In the genomic region with DNA sequence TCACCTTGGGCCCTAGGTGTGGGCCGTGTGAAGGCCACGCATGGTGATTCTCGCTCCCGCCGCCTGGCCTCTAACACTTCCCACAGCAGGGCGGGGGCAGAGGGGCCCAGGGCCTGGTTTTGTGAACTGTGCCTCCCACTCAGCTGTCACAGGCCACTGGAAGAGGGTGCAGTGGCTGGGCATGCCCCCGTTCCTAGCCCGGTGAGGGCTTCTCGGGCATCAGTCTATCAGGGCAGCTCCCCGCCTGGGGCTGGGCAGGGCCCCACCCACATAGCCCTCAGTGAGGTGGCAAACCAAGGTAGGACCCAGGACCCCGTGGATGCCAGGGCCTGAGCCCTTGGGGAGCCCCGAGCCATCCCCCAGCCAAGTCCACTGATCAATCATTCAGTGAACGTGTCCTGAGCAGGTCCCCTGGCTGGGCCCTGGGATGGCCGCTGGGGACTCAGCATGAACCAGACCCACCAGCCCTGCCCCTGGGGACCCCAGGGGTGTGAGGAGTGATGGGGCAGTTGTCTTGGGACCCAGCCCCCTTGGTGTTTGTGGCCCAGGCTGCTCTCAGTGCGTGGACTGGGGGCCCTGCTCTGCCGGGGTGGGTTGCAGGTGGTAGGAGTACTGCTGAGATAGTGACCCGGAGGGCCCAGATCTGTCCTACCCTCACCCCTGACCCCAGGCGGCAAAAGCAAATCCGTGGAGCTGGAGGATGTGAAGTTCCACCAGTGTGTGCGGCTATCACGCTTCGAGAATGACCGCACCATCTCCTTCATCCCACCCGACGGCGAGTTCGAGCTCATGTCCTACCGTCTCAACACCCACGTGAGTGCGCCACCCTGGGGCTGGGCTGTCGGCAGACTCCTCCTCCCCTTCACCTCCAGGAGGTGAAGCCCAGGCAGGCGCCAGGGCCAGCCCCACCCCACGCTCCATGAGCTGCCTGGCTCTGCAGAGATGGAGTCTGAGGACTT, we compare ENCODE assay signal across 1 cellular context.
TF ChIP-seq lines count a peak whose summit lies in the region.

No MANE protein-coding gene starts in this region.

TF ChIP-seq in GM12878, 131 proteins besides CTCF, POLR2A, EP300 and RAD21:
- TF ChIP-seq, protein P1, sequence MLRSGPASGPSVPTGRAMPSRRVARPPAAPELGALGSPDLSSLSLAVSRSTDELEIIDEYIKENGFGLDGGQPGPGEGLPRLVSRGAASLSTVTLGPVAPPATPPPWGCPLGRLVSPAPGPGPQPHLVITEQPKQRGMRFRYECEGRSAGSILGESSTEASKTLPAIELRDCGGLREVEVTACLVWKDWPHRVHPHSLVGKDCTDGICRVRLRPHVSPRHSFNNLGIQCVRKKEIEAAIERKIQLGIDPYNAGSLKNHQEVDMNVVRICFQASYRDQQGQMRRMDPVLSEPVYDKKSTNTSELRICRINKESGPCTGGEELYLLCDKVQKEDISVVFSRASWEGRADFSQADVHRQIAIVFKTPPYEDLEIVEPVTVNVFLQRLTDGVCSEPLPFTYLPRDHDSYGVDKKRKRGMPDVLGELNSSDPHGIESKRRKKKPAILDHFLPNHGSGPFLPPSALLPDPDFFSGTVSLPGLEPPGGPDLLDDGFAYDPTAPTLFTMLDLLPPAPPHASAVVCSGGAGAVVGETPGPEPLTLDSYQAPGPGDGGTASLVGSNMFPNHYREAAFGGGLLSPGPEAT (IDR thresholded peaks at IDR 0.05; ENCODE audit: low read depth): no peak
- TF ChIP-seq MYB (IDR thresholded peaks at IDR 0.05; ENCODE audit: borderline replicate concordance, low read depth, low read length) (no peak), NR2C1 (IDR thresholded peaks at IDR 0.05) (no peak), TBL1XR1 (IDR thresholded peaks at IDR 0.05; ENCODE audit: low read depth, low read length) (no peak), MTA2 (IDR thresholded peaks at IDR 0.05; ENCODE audit: low read depth) (no peak), FOS (IDR thresholded peaks at IDR 0.05; ENCODE audit: borderline replicate concordance, extremely low read depth, insufficient read length) (no peak), RCOR1 (conservative IDR thresholded peaks at IDR 0.05; ENCODE audit: low read depth, low read length) (no peak), LARP7 (IDR thresholded peaks at IDR 0.05) (no peak), TARDBP (IDR thresholded peaks at IDR 0.05; ENCODE audit: borderline replicate concordance) (no peak), STAT1 (conservative IDR thresholded peaks at IDR 0.05) (no peak), EGR1 (IDR thresholded peaks at IDR 0.05; ENCODE audit: borderline replicate concordance in 1 of 2, low read depth in 2 of 2, low read length in 2 of 2) (no peak), MTA3 (IDR thresholded peaks at IDR 0.05; ENCODE audit: borderline replicate concordance, low read length) (no peak), NRF1 (conservative IDR thresholded peaks at IDR 0.05; ENCODE audit: low read depth, low read length) (no peak)
- TF ChIP-seq, protein P2, sequence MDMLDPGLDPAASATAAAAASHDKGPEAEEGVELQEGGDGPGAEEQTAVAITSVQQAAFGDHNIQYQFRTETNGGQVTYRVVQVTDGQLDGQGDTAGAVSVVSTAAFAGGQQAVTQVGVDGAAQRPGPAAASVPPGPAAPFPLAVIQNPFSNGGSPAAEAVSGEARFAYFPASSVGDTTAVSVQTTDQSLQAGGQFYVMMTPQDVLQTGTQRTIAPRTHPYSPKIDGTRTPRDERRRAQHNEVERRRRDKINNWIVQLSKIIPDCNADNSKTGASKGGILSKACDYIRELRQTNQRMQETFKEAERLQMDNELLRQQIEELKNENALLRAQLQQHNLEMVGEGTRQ (IDR thresholded peaks at IDR 0.05; ENCODE audit: borderline replicate concordance, low read depth, low read length): no peak
- TF ChIP-seq, protein P3, sequence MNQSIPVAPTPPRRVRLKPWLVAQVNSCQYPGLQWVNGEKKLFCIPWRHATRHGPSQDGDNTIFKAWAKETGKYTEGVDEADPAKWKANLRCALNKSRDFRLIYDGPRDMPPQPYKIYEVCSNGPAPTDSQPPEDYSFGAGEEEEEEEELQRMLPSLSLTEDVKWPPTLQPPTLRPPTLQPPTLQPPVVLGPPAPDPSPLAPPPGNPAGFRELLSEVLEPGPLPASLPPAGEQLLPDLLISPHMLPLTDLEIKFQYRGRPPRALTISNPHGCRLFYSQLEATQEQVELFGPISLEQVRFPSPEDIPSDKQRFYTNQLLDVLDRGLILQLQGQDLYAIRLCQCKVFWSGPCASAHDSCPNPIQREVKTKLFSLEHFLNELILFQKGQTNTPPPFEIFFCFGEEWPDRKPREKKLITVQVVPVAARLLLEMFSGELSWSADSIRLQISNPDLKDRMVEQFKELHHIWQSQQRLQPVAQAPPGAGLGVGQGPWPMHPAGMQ (IDR thresholded peaks at IDR 0.05; ENCODE audit: borderline replicate concordance): no peak
- TF ChIP-seq, protein P4, sequence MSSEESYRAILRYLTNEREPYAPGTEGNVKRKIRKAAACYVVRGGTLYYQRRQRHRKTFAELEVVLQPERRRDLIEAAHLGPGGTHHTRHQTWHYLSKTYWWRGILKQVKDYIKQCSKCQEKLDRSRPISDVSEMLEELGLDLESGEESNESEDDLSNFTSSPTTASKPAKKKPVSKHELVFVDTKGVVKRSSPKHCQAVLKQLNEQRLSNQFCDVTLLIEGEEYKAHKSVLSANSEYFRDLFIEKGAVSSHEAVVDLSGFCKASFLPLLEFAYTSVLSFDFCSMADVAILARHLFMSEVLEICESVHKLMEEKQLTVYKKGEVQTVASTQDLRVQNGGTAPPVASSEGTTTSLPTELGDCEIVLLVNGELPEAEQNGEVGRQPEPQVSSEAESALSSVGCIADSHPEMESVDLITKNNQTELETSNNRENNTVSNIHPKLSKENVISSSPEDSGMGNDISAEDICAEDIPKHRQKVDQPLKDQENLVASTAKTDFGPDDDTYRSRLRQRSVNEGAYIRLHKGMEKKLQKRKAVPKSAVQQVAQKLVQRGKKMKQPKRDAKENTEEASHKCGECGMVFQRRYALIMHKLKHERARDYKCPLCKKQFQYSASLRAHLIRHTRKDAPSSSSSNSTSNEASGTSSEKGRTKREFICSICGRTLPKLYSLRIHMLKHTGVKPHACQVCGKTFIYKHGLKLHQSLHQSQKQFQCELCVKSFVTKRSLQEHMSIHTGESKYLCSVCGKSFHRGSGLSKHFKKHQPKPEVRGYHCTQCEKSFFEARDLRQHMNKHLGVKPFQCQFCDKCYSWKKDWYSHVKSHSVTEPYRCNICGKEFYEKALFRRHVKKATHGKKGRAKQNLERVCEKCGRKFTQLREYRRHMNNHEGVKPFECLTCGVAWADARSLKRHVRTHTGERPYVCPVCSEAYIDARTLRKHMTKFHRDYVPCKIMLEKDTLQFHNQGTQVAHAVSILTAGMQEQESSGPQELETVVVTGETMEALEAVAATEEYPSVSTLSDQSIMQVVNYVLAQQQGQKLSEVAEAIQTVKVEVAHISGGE (CRISPR knock-in tag; IDR thresholded peaks at IDR 0.05): no peak
- TF ChIP-seq, protein P5, sequence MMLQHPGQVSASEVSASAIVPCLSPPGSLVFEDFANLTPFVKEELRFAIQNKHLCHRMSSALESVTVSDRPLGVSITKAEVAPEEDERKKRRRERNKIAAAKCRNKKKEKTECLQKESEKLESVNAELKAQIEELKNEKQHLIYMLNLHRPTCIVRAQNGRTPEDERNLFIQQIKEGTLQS (IDR thresholded peaks at IDR 0.05; ENCODE audit: borderline replicate concordance, extremely low read depth, low read depth, low read length): no peak
- TF ChIP-seq, protein P6, sequence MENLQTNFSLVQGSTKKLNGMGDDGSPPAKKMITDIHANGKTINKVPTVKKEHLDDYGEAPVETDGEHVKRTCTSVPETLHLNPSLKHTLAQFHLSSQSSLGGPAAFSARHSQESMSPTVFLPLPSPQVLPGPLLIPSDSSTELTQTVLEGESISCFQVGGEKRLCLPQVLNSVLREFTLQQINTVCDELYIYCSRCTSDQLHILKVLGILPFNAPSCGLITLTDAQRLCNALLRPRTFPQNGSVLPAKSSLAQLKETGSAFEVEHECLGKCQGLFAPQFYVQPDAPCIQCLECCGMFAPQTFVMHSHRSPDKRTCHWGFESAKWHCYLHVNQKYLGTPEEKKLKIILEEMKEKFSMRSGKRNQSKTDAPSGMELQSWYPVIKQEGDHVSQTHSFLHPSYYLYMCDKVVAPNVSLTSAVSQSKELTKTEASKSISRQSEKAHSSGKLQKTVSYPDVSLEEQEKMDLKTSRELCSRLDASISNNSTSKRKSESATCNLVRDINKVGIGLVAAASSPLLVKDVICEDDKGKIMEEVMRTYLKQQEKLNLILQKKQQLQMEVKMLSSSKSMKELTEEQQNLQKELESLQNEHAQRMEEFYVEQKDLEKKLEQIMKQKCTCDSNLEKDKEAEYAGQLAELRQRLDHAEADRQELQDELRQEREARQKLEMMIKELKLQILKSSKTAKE (IDR thresholded peaks at IDR 0.05; ENCODE audit: low read depth, poor library complexity, severe bottlenecking): no peak
- TF ChIP-seq, protein P7, sequence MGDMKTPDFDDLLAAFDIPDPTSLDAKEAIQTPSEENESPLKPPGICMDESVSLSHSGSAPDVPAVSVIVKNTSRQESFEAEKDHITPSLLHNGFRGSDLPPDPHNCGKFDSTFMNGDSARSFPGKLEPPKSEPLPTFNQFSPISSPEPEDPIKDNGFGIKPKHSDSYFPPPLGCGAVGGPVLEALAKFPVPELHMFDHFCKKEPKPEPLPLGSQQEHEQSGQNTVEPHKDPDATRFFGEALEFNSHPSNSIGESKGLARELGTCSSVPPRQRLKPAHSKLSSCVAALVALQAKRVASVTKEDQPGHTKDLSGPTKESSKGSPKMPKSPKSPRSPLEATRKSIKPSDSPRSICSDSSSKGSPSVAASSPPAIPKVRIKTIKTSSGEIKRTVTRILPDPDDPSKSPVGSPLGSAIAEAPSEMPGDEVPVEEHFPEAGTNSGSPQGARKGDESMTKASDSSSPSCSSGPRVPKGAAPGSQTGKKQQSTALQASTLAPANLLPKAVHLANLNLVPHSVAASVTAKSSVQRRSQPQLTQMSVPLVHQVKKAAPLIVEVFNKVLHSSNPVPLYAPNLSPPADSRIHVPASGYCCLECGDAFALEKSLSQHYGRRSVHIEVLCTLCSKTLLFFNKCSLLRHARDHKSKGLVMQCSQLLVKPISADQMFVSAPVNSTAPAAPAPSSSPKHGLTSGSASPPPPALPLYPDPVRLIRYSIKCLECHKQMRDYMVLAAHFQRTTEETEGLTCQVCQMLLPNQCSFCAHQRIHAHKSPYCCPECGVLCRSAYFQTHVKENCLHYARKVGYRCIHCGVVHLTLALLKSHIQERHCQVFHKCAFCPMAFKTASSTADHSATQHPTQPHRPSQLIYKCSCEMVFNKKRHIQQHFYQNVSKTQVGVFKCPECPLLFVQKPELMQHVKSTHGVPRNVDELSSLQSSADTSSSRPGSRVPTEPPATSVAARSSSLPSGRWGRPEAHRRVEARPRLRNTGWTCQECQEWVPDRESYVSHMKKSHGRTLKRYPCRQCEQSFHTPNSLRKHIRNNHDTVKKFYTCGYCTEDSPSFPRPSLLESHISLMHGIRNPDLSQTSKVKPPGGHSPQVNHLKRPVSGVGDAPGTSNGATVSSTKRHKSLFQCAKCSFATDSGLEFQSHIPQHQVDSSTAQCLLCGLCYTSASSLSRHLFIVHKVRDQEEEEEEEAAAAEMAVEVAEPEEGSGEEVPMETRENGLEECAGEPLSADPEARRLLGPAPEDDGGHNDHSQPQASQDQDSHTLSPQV (IDR thresholded peaks at IDR 0.05): no peak
